8 cellular contexts compared by ENCODE assay signal in genomic region chr1:185681034-185681633, GRCh38. TPM values are rescaled to one million over a fixed set of nuclear protein-coding genes. Genes with fewer than 3 reads are reported as not detected.
DNase-seq lines count a peak whose midpoint lies in the region; ATAC-seq and TF ChIP-seq lines count a peak whose summit lies in the region.

No MANE protein-coding gene starts in this region.

- peaks cover 17% of the 10 kb centered on the region for H3K4me1 Mint-ChIP-seq in activated naive CD8-positive, alpha-beta T cell treated with anti-CD3 and anti-CD28 coated beads, Interleukin-2, amount 50 U/mL, for 24 hours

- H3K4me1 ChIP-seq in testis: no peaks in the 10 kb centered on the region

- no peaks in the 10 kb centered on the region for H3K36me3 ChIP-seq in testis (ENCODE audit: low read depth, missing control alignments)

- H3K27ac Mint-ChIP-seq in activated naive CD8-positive, alpha-beta T cell treated with anti-CD3 and anti-CD28 coated beads, Interleukin-2, amount 50 U/mL, for 24 hours: no peak overlapping the region

- TF ChIP-seq POLR2A in testis (IDR thresholded peaks at IDR 0.05): no peak

- no peaks in the 10 kb centered on the region for H3K9me3 Mint-ChIP-seq in activated naive CD8-positive, alpha-beta T cell treated with anti-CD3 and anti-CD28 coated beads, Interleukin-2, amount 50 U/mL, for 24 hours

- H3K27me3 ChIP-seq in testis: no peaks in the 10 kb centered on the region

- H3K27ac ChIP-seq in testis: no peak overlapping the region

- peak; percentile 36; the same call in 1 of the 2 replicates for TF ChIP-seq CTCF in GM12875 (IDR thresholded peaks at IDR 0.05; ENCODE audit: borderline replicate concordance, insufficient read depth, low read depth, low read length)
- TF ChIP-seq CTCF in testis (IDR thresholded peaks at IDR 0.05): peak in 2 of 3 experiments; percentile 14 to 33

- DNase-seq in AML-193 (lab: John Stamatoyannopoulos, UW): peak; percentile 57 to 59
- peak; percentile 28 for DNase-seq in NCI-H2227 treated with DMSO at 0.1 percent for 48 hours (lab: John Stamatoyannopoulos, UW)
- DNase-seq in activated naive CD8-positive, alpha-beta T cell treated with anti-CD3 and anti-CD28 coated beads, Interleukin-2, amount 50 U/mL, for 24 hours: no peak
- DNase-seq in iPS-NIHi11 (ENCODE audit: low spot score): peak; percentile 38
- DNase-seq in testis: no peak

- no peaks in the 10 kb centered on the region for H3K36me3 Mint-ChIP-seq in activated naive CD8-positive, alpha-beta T cell treated with anti-CD3 and anti-CD28 coated beads, Interleukin-2, amount 50 U/mL, for 24 hours (ENCODE audit: low read depth)

- no peaks in the 10 kb centered on the region for H3K27me3 Mint-ChIP-seq in activated naive CD8-positive, alpha-beta T cell treated with anti-CD3 and anti-CD28 coated beads, Interleukin-2, amount 50 U/mL, for 24 hours

- no peak overlapping the region for H3K4me3 ChIP-seq in GM12875 (ENCODE audit: low read depth, low read length)
- H3K4me3 ChIP-seq in testis: no peak overlapping the region

- H3K9me3 ChIP-seq in testis: no peaks in the 10 kb centered on the region

- ATAC-seq in HG03108 (IDR thresholded peaks at IDR 0.05; ENCODE audit: unreplicated experiment) (peak; percentile 74), GM21367 (IDR thresholded peaks at IDR 0.05; ENCODE audit: unreplicated experiment) (no peak)
- peak; percentile 71 for ATAC-seq in activated naive CD8-positive, alpha-beta T cell treated with anti-CD3 and anti-CD28 coated beads, Interleukin-2, amount 50 U/mL, for 24 hours

- intact Hi-C loops in testis (cut with DNase I; ENCODE audit: low total_unique reads): no loop called here

- H3K4me3 Mint-ChIP-seq in activated naive CD8-positive, alpha-beta T cell treated with anti-CD3 and anti-CD28 coated beads, Interleukin-2, amount 50 U/mL, for 24 hours: no peak overlapping the region

- 63% methylated on average over 2 of the region's 2 CpGs for WGBS in testis, 2 donors

RNA-seq across cellular contexts. Expression of gene HMCN1, which starts 53.1 kb away (rescaled TPM):
- total RNA-seq in testis: 1 to 10 TPM; 5.2 to 5.7 TPM
- 6.2 TPM for polyA plus RNA-seq in testis (ENCODE audit: insufficient read depth, low read depth, low replicate concordance)

Comparison
In these comparisons a context has a peak if more than half of its experiments do, and no peak if none do; other contexts are left out.
1. DNase-seq: peak in AML-193 (2 of 2), NCI-H2227 treated with DMSO at 0.1 percent for 48 hours (single experiment) and iPS-NIHi11 (single experiment); none in activated naive CD8-positive, alpha-beta T cell treated with anti-CD3 and anti-CD28 coated beads, Interleukin-2, amount 50 U/mL, for 24 hours (single experiment) and testis (single experiment).